Comparison of ENCODE assay signal across 21 cellular contexts in the genomic region with DNA sequence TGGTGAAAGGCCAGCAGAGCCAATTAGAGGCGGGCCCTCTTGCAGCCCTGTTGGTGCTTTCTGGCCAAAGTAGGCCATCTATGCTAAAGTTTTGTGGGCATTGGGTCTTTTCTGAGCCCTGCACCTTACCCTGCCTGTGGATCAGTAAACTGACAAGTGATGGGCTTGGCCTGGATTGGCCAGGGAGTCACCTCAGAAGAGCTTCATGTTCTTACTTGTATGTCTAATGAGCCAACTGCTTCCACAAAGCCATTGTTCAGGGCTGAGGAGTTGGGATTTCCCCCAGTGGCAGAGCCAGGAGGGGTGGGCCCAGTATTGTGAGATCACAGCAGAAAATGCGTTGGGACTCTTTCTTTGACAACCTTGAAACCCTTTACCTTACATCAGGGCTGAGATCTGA.
DNase-seq lines count a peak whose midpoint lies in the region; ATAC-seq, FAIRE-seq and TF ChIP-seq lines count a peak whose summit lies in the region.
"Had no signal": no experiment of that assay in that cellular context is flagged by ENCODE, and none has a peak within 500 bp of the region (broad histone marks: within the 10 kb centered on the region; RNA-seq: fewer than 3 reads in every experiment).

No MANE protein-coding gene starts in this region.

- H3K4me3 Mint-ChIP-seq in activated CD4-positive, alpha-beta T cell treated with anti-CD3 and anti-CD28 coated beads, Interleukin-2, amount 10 ng/mL, durations not matched to agents 24 days and 14 days: no peak overlapping the region
- H3K4me3 Mint-ChIP-seq: H9, IgD-negative memory B cell had no signal

- no peak for TF ChIP-seq CTCF in smooth muscle cell (IDR thresholded peaks at IDR 0.05; ENCODE audit: borderline replicate concordance, insufficient read depth, poor library complexity, severe bottlenecking)

- H3K36me3 ChIP-seq in smooth muscle cell (ENCODE audit: low read depth): no peaks in the 10 kb centered on the region
- H3K36me3 ChIP-seq: SJSA1 had no signal

- peaks cover 4% of the 10 kb centered on the region for H3K4me1 Mint-ChIP-seq in activated CD4-positive, alpha-beta T cell treated with anti-CD3 and anti-CD28 coated beads, Interleukin-2, amount 10 ng/mL, durations not matched to agents 24 days and 14 days

- no peak overlapping the region for H2AFZ ChIP-seq in smooth muscle cell (ENCODE audit: low read depth)
- H2AFZ ChIP-seq: PC-9 had no signal

- DNase-seq in activated CD4-positive, alpha-beta T cell treated with anti-CD3 and anti-CD28 coated beads, Interleukin-2, amount 10 ng/mL, durations not matched to agents 24 days and 14 days: peak; percentile 51
- no peak for DNase-seq in activated CD4-positive, alpha-beta T cell treated with anti-CD3 and anti-CD28 coated beads, Interleukin-2, amount 50 U/mL, for 48 hours
- DNase-seq in NCI-H69 (lab: John Stamatoyannopoulos, UW) (peak; percentile 28), epithelial cell of prostate (ENCODE audit: low read depth, low spot score) (peak; percentile 59), smooth muscle cell (lab: John Stamatoyannopoulos, UW; ENCODE audit: unreplicated experiment) (no peak), putamen (ENCODE audit: low spot score) (no peak), GM19239 (ENCODE audit: insufficient read length, low spot score) (no peak)
- DNase-seq: COR-L47, DMS79, H9, Kasumi-1, NCI-H1105, NCI-H187, NCI-H2171, NCI-H510A, PC-9 had no signal

- no peak overlapping the region for H3K9ac ChIP-seq in smooth muscle cell (ENCODE audit: low read depth)

- no peak overlapping the region for H3K4me2 ChIP-seq in smooth muscle cell
- H3K4me2 ChIP-seq: A549, PC-9 had no signal

- H3K4me1 ChIP-seq in smooth muscle cell (ENCODE audit: low read depth): no peaks in the 10 kb centered on the region
- H3K4me1 ChIP-seq: SJSA1 had no signal

- no peak overlapping the region for H3K4me3 ChIP-seq in smooth muscle cell
- H3K4me3 ChIP-seq: A549, PC-9, SJSA1 had no signal

- H4K20me1 ChIP-seq in smooth muscle cell (ENCODE audit: low read depth): no peaks in the 10 kb centered on the region

- H3K27ac ChIP-seq in epithelial cell of prostate (no peak overlapping the region), smooth muscle cell (ENCODE audit: low read depth) (peak overlapping the region; percentile 7)
- H3K27ac ChIP-seq: A549, PC-9, SJSA1 had no signal

- H3K27ac Mint-ChIP-seq in activated CD4-positive, alpha-beta T cell treated with anti-CD3 and anti-CD28 coated beads, Interleukin-2, amount 10 ng/mL, durations not matched to agents 24 days and 14 days: no peak overlapping the region
- H3K27ac Mint-ChIP-seq: H9, IgD-negative memory B cell had no signal

- WGBS in smooth muscle cell (ENCODE audit: low lambda C conversion rate): 100% methylated on average over 2 of the region's 2 CpGs

- no peaks in the 10 kb centered on the region for H3K27me3 Mint-ChIP-seq in activated CD4-positive, alpha-beta T cell treated with anti-CD3 and anti-CD28 coated beads, Interleukin-2, amount 10 ng/mL, durations not matched to agents 24 days and 14 days

- H3K27me3 ChIP-seq in smooth muscle cell (ENCODE audit: low read depth): no peaks in the 10 kb centered on the region
- H3K27me3 ChIP-seq: SJSA1 had no signal

- no peak for FAIRE-seq in GM19239 (lab: Jason Lieb, UNC)
- FAIRE-seq: A549, HTR-8/SVneo had no signal

- intact Hi-C loops in activated CD4-positive, alpha-beta T cell treated with anti-CD3 and anti-CD28 coated beads, Interleukin-2, amount 10 ng/mL, durations not matched to agents 24 days and 14 days (cut with micrococcal nuclease): no loop called here

- H3F3A ChIP-seq in smooth muscle cell (ENCODE audit: low read depth): peaks cover 5% of the 10 kb centered on the region

- H3K9me3 Mint-ChIP-seq in activated CD4-positive, alpha-beta T cell treated with anti-CD3 and anti-CD28 coated beads, Interleukin-2, amount 10 ng/mL, durations not matched to agents 24 days and 14 days: peaks cover 3% of the 10 kb centered on the region

- H3K9me3 ChIP-seq in smooth muscle cell (replicated peaks; ENCODE audit: low read depth): no peaks in the 10 kb centered on the region
- H3K9me3 ChIP-seq: A549, SJSA1 had no signal

- ATAC-seq in HG02938 (IDR thresholded peaks at IDR 0.05; ENCODE audit: unreplicated experiment): no peak
- ATAC-seq: A549 had no signal

- no peaks in the 10 kb centered on the region for H3K36me3 Mint-ChIP-seq in activated CD4-positive, alpha-beta T cell treated with anti-CD3 and anti-CD28 coated beads, Interleukin-2, amount 10 ng/mL, durations not matched to agents 24 days and 14 days (ENCODE audit: low read depth)
- H3K36me3 Mint-ChIP-seq: IgD-negative memory B cell had no signal

- H3K79me2 ChIP-seq in smooth muscle cell (ENCODE audit: low read depth): no peaks in the 10 kb centered on the region

Comparison
In these comparisons a context has a peak if more than half of its experiments do, and no peak if none do; other contexts are left out.
1. DNase-seq: peak in activated CD4-positive, alpha-beta T cell treated with anti-CD3 and anti-CD28 coated beads, Interleukin-2, amount 10 ng/mL, durations not matched to agents 24 days and 14 days (single experiment), NCI-H69 (single experiment) and epithelial cell of prostate (single experiment); none in activated CD4-positive, alpha-beta T cell treated with anti-CD3 and anti-CD28 coated beads, Interleukin-2, amount 50 U/mL, for 48 hours (0 of 2), smooth muscle cell (single experiment), putamen (single experiment) and GM19239 (single experiment).